In genomic region chr17:82205720-82206508, GRCh38 we compare ENCODE assay signal across 8 cellular contexts. TPM values are rescaled to one million over a fixed set of nuclear protein-coding genes. Genes with fewer than 3 reads are reported as not detected.
A peak's percentile ranks its signal among the peaks of the same experiment; 100 is the strongest.
DNase-seq lines count a peak whose midpoint lies in the region; ATAC-seq and TF ChIP-seq lines count a peak whose summit lies in the region.

No MANE protein-coding gene starts in this region.

- H3K4me1 ChIP-seq in mammary epithelial cell (ENCODE audit: insufficient read depth, low read length) = peaks cover 26% of the 10 kb centered on the region

- peak overlapping the region; percentile 58 for H3K9ac ChIP-seq in mammary epithelial cell (ENCODE audit: insufficient read depth, low read length)

- DNase-seq in EH (ENCODE audit: low read depth) (peak; percentile 90), NCI-H2196 treated with DMSO at 0.1 percent for 48 hours (lab: John Stamatoyannopoulos, UW; ENCODE audit: unreplicated experiment) (peak; percentile 93), WERI-Rb-1 (peak; percentile 99), mammary epithelial cell (peak; percentile 98), iris pigment epithelial cell (ENCODE audit: low read depth) (peak; percentile 90), smooth muscle cell of the brain vasculature (ENCODE audit: low read depth, low spot score) (peak; percentile 59)

- intact Hi-C loops in mammary epithelial cell (cut with micrococcal nuclease) = loop anchor here (1.0 to 10.0 kb wide), 5 partner anchors 10 to 319 kb away; no protein-coding TSS in a partner anchor

- H3K36me3 ChIP-seq in WERI-Rb-1 (peaks cover 8% of the 10 kb centered on the region), mammary epithelial cell (ENCODE audit: insufficient read depth, low read length) (no peaks in the 10 kb centered on the region)

- ATAC-seq in HG03039 (IDR thresholded peaks at IDR 0.05; ENCODE audit: unreplicated experiment) (peak; percentile 62), GM18861 (IDR thresholded peaks at IDR 0.05; ENCODE audit: unreplicated experiment) (no peak)

- H3K9me3 ChIP-seq in WERI-Rb-1 (ENCODE audit: severe bottlenecking) = no peaks in the 10 kb centered on the region
- no peaks in the 10 kb centered on the region for H3K9me3 ChIP-seq in mammary epithelial cell (replicated peaks; ENCODE audit: insufficient read depth, low read length)

- BruUV-seq in mammary epithelial cell (replicated peaks; lab: Mats Ljungman, UMichigan) = TSS peak; percentile 60

- no peaks in the 10 kb centered on the region for H4K20me1 ChIP-seq in mammary epithelial cell (ENCODE audit: insufficient read depth, low read length)

- CTCF ChIA-PET in mammary epithelial cell (lab: Charles Lee; ENCODE audit: low non-redundant PET) = interaction anchor here (0.6 to 1.0 kb wide), 3 partner anchors 30 to 323 kb away, joined by 4 to 53 read pairs (median 5); no protein-coding TSS in a partner anchor

- in situ Hi-C loops in mammary epithelial cell (cut with MboI; ENCODE audit: low sequenced_read_pairs in 2 of 2) = no loop called here

- dilution Hi-C loops in mammary epithelial cell (cut with HindIII; ENCODE audit: low sequenced_read_pairs) = loop anchor here (5.0 to 10.0 kb wide), 10 partner anchors 34 to 329 kb away; partner anchors contain the start of genes ASPSCR1, HEXD, OGFOD3 and PCYT2

- H3K4me2 ChIP-seq in mammary epithelial cell (ENCODE audit: insufficient read depth, low read depth, low read length) = peak overlapping the region; percentile 67

- TF ChIP-seq CTCF in WERI-Rb-1 (IDR thresholded peaks at IDR 0.05; ENCODE audit: low read depth, low read length) = peak; percentile 97
- TF ChIP-seq CTCF in mammary epithelial cell (conservative IDR thresholded peaks at IDR 0.05 in 1 of 2, IDR thresholded peaks at IDR 0.05 in 1 of 2; ENCODE audit: extremely low read depth in 1 of 2, insufficient read depth in 1 of 2, low read depth in 1 of 2, low read length in 2 of 2) = peak; percentile 82 to 94

- 14% methylated on average over 20 of the region's 21 CpGs for WGBS in mammary epithelial cell (ENCODE audit: low coverage, missing lambda C conversion rate)

- H3K27ac ChIP-seq in WERI-Rb-1 (peak overlapping the region; percentile 67), mammary epithelial cell (ENCODE audit: insufficient read depth, low read depth, low read length) (peak overlapping the region; percentile 92)

- no peaks in the 10 kb centered on the region for H3K27me3 ChIP-seq in WERI-Rb-1 (ENCODE audit: insufficient read depth, low read depth, severe bottlenecking)
- H3K27me3 ChIP-seq in mammary epithelial cell (ENCODE audit: insufficient read depth, low read length) = no peaks in the 10 kb centered on the region

- peak overlapping the region; percentile 6 for H3K4me3 ChIP-seq in WERI-Rb-1 (ENCODE audit: low read depth, low read length)
- H3K4me3 ChIP-seq in mammary epithelial cell (replicated peaks in 1 of 3; ENCODE audit: insufficient read depth in 1 of 3, low read depth in 2 of 3, low read length in 3 of 3) = peak overlapping the region; percentile 1 to 26 (median 18)

- peaks cover 5% of the 10 kb centered on the region for H3K79me2 ChIP-seq in mammary epithelial cell (ENCODE audit: insufficient read depth, low read length)

- H2AFZ ChIP-seq in mammary epithelial cell (ENCODE audit: low read depth, low read length) = peak overlapping the region; percentile 53

RNA-seq across cellular contexts. Expression of gene CCDC57, which starts 6.7 kb away (rescaled TPM):
- total RNA-seq in mammary epithelial cell = 10 to 100 TPM; 24.8 to 52.0 TPM
- 14.1 TPM for polyA plus RNA-seq in mammary epithelial cell
- polyA minus RNA-seq in mammary epithelial cell = 7.5 TPM

RNA-seq across cellular contexts. Expression of gene SLC16A3, which starts 22.9 kb away (rescaled TPM):
- total RNA-seq in mammary epithelial cell = 100 to 1,000 TPM; 180 to 212 TPM
- polyA plus RNA-seq in mammary epithelial cell = 118 TPM
- polyA minus RNA-seq in mammary epithelial cell = 42.3 TPM
